In the genomic region with DNA sequence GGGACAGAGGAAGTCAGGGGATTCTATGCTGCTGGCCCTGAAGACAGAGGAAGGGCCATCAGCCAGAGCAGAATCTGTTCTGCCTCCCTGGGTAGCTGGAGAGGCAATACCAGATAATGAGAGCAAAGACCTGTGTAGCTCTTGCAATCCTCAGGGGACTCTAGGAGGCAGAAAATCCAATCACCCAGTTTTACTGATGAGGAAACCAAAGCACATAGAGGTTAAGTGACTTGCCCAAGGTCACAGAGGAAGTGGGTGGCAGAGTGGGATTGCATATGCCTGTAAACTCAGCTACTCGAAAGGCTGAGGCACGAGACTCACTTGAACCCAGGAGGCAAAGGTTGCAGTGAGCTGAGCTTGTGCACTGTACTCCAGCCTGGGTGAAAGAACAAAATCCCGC, we compare ENCODE assay signal across 17 cellular contexts. TPM values are rescaled to one million over a fixed set of nuclear protein-coding genes. Genes with fewer than 3 reads are reported as not detected.
A peak's percentile ranks its signal among the peaks of the same experiment; 100 is the strongest.
DNase-seq lines count a peak whose midpoint lies in the region; ATAC-seq and TF ChIP-seq lines count a peak whose summit lies in the region.
"Had no signal": no experiment of that assay in that cellular context is flagged by ENCODE, and none has a peak within 500 bp of the region (broad histone marks: within the 10 kb centered on the region; RNA-seq: fewer than 3 reads in every experiment).

No MANE protein-coding gene starts in this region.

- no peak overlapping the region for H2BK12ac ChIP-seq in mesenchymal stem cell (ENCODE audit: low read length in 2 of 2)

- POLR2A ChIA-PET in RWPE1 (lab: Yijun Ruan, JAX; ENCODE audit: low non-redundant PET) (no interaction called here), MCF 10A (lab: Yijun Ruan, JAX) (no interaction called here)

- H4K20me1 ChIP-seq in BLaER1: no peaks in the 10 kb centered on the region

- no peak overlapping the region for H3K14ac ChIP-seq in mesenchymal stem cell (ENCODE audit: low read length in 2 of 2)

- no peaks in the 10 kb centered on the region for H3K9me3 Mint-ChIP-seq in MCF 10A (ENCODE audit: unreplicated experiment)

- H3K79me1 ChIP-seq in mesenchymal stem cell (replicated peaks; ENCODE audit: low read length, poor library complexity, severe bottlenecking): peaks cover 29% of the 10 kb centered on the region

- H2BK5ac ChIP-seq in mesenchymal stem cell (ENCODE audit: low read depth, low read length, poor library complexity, severe bottlenecking): no peak overlapping the region

- peak overlapping the region; percentile 48 for H2AK5ac ChIP-seq in mesenchymal stem cell (ENCODE audit: low read length, severe bottlenecking)

- ATAC-seq in esophagus mucosa: no peak
- ATAC-seq: GM23338 had no signal

- H3K9me3 ChIP-seq in BLaER1: peaks cover 9% of the 10 kb centered on the region; the same call in 1 of the 2 replicates
- H3K9me3 ChIP-seq in mesenchymal stem cell (ENCODE audit: control insufficient read depth, low read length): peaks cover 6% of the 10 kb centered on the region
- H3K9me3 ChIP-seq: BE2C had no signal

- H3K27ac ChIP-seq in BLaER1 (no peak overlapping the region), RWPE1 (0 out of 2 replicates have a peak overlapping the region, but pooled peaks have one; percentile 14), mesenchymal stem cell (ENCODE audit: low read length, poor library complexity, severe bottlenecking) (no peak overlapping the region)

- H3K36me3 ChIP-seq in BLaER1: no peaks in the 10 kb centered on the region
- H3K36me3 ChIP-seq in mesenchymal stem cell (ENCODE audit: control insufficient read depth in 1 of 2, insufficient read depth in 2 of 2, low read depth in 1 of 2, low read length in 2 of 2): no peaks in the 10 kb centered on the region
- H3K36me3 ChIP-seq: BE2C had no signal

- DNase-seq in NK-92 treated with Interleukin-12 subunit alpha and Interleukin-12 subunit beta, amount 100 ng/mL, for 24 hours (lab: John Stamatoyannopoulos, UW): peak; percentile 26
- DNase-seq in NK-92 (lab: John Stamatoyannopoulos, UW; ENCODE audit: unreplicated experiment) (no peak), RWPE1 (ENCODE audit: low spot score) (no peak), mesenchymal stem cell (no peak), kidney glomerular epithelial cell (lab: John Stamatoyannopoulos, UW) (no peak), MCF 10A (ENCODE audit: unreplicated experiment) (no peak)
- DNase-seq: 8988T; BE2C; CD4-positive, alpha-beta memory T cell; DMS153; DMS79; GDM1; HCEC 1CT had no signal

- H3K27ac Mint-ChIP-seq in MCF 10A (ENCODE audit: low read depth, unreplicated experiment): no peak overlapping the region
- H3K27ac Mint-ChIP-seq: CD14-positive monocyte; CD4-positive, alpha-beta memory T cell; GM23338 had no signal

- intact Hi-C loops in MCF 10A (cut with micrococcal nuclease): loop anchor here (1.0 kb wide), 1 partner anchor 33 kb away; no protein-coding TSS in a partner anchor

- no peak overlapping the region for H3K23ac ChIP-seq in mesenchymal stem cell (ENCODE audit: low read length in 2 of 2)

- H2BK120ac ChIP-seq in mesenchymal stem cell (ENCODE audit: low read depth, low read length): no peak overlapping the region

- H3K18ac ChIP-seq in mesenchymal stem cell (ENCODE audit: low read depth in 1 of 2, low read length in 2 of 2): no peak overlapping the region

- H4K91ac ChIP-seq in mesenchymal stem cell (ENCODE audit: low read length): no peak overlapping the region

- H3K4ac ChIP-seq in mesenchymal stem cell (ENCODE audit: low read depth in 1 of 2, low read length in 2 of 2): no peak overlapping the region

- no TSS peak for BruUV-seq in MCF 10A (replicated peaks; lab: Mats Ljungman, UMichigan)

- H3K4me3 ChIP-seq in BLaER1 (no peak overlapping the region), mesenchymal stem cell (ENCODE audit: insufficient read depth in 1 of 2, low read depth in 1 of 2, low read length in 2 of 2) (no peak overlapping the region)
- H3K4me3 ChIP-seq: GM23338 had no signal

- H3K27me3 Mint-ChIP-seq in MCF 10A (ENCODE audit: insufficient read depth, unreplicated experiment): no peaks in the 10 kb centered on the region

- 85% methylated on average over 3 of the region's 3 CpGs for WGBS in mesenchymal stem cell

- H3K4me3 Mint-ChIP-seq in MCF 10A (ENCODE audit: unreplicated experiment): no peak overlapping the region
- H3K4me3 Mint-ChIP-seq: CD14-positive monocyte, GM23338 had no signal

- TF ChIP-seq CTCF in RWPE1 (conservative IDR thresholded peaks at IDR 0.05; ENCODE audit: low read depth) (no peak), MCF 10A (IDR thresholded peaks at IDR 0.05; ENCODE audit: unreplicated experiment) (no peak)

- no peak overlapping the region for H2AFZ ChIP-seq in mesenchymal stem cell (ENCODE audit: low read depth, low read length)
- H2AFZ ChIP-seq: GM23338 had no signal

- CTCF ChIA-PET in RWPE1 (lab: Yijun Ruan, JAX): no interaction called here
- CTCF ChIA-PET in MCF 10A (lab: Yijun Ruan, JAX): interaction anchor here (1.1 to 1.6 kb wide), 2 partner anchors 56 to 60 kb away, joined by 3 to 8 read pairs; no protein-coding TSS in a partner anchor

- H3K9ac ChIP-seq in BLaER1: no peak overlapping the region
- no peak overlapping the region for H3K9ac ChIP-seq in mesenchymal stem cell (ENCODE audit: low read length)

- H3K4me1 Mint-ChIP-seq in MCF 10A (ENCODE audit: insufficient read depth, unreplicated experiment): no peaks in the 10 kb centered on the region
- H3K4me1 Mint-ChIP-seq: CD14-positive monocyte had no signal

- H3K4me2 ChIP-seq in BLaER1: peak overlapping the region; percentile 72
- H3K4me2 ChIP-seq in mesenchymal stem cell (ENCODE audit: low read length, poor library complexity, severe bottlenecking): no peak overlapping the region
- H3K4me2 ChIP-seq: GM23338 had no signal

- peaks cover 6% of the 10 kb centered on the region for H3K36me3 Mint-ChIP-seq in MCF 10A (ENCODE audit: insufficient read depth, unreplicated experiment)
- H3K36me3 Mint-ChIP-seq: CD14-positive monocyte; CD4-positive, alpha-beta memory T cell had no signal

- H3K27me3 ChIP-seq in BLaER1 (no peaks in the 10 kb centered on the region), mesenchymal stem cell (ENCODE audit: control insufficient read depth in 1 of 2, insufficient read depth in 1 of 2, low read length in 2 of 2) (peaks cover 0 to 53% of the 10 kb centered on the region in 2 experiments)
- H3K27me3 ChIP-seq: BE2C had no signal

- H3K4me1 ChIP-seq in BLaER1: peaks cover 81% of the 10 kb centered on the region
- H3K4me1 ChIP-seq in mesenchymal stem cell (ENCODE audit: control insufficient read depth, insufficient read depth, low read depth, low read length): peaks cover 33% of the 10 kb centered on the region
- H3K4me1 ChIP-seq: BE2C had no signal

- no peak overlapping the region for H2BK15ac ChIP-seq in mesenchymal stem cell (ENCODE audit: low read depth, poor library complexity, severe bottlenecking)

- no peak overlapping the region for H4K8ac ChIP-seq in mesenchymal stem cell (ENCODE audit: low read length)

RNA-seq across cellular contexts. Expression of gene CELSR1, which starts 55.1 kb away (rescaled TPM):
- 0.14 TPM for polyA plus RNA-seq in mesenchymal stem cell (2013, experiment 1 of 2)
- 0.11 TPM for polyA plus RNA-seq in mesenchymal stem cell (2013, experiment 2 of 2)
- total RNA-seq in MCF 10A (2022) (49.1 and 69.2 TPM in 2 replicates), esophagus mucosa (36.0 TPM)
- polyA plus RNA-seq: CD14-positive monocyte had no signal
